Comparison of ENCODE assay signal across 8 cellular contexts in the genomic region with DNA sequence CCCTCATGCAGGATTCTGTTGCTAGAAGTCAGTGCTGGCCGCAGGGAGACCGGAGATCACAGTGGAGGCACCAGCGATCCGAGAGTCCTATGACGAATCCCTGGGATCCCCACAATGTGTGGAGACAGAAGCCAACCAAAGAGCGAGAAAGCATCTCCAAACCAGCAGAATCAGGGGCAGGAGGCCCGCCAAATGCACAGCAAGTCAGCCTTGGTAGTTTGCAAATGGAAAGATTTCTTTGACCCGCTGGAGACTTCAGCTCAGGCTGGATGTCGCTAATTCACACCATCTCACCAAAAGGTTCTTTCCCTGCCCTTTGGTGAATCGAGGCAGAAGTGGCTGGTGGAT. TPM values are rescaled to one million over a fixed set of nuclear protein-coding genes. Genes with fewer than 3 reads are reported as not detected.
DNase-seq lines count a peak whose midpoint lies in the region; ATAC-seq and TF ChIP-seq lines count a peak whose summit lies in the region.

No MANE protein-coding gene starts in this region.

- H3K27ac Mint-ChIP-seq in Caco-2 (ENCODE audit: unreplicated experiment) = no peak overlapping the region

- no peaks in the 10 kb centered on the region for H3K36me3 Mint-ChIP-seq in Caco-2 (ENCODE audit: insufficient read depth, unreplicated experiment)

- H3K9ac ChIP-seq in parathyroid adenoma = no peak overlapping the region

- H2AFZ ChIP-seq in parathyroid adenoma = peak overlapping the region; percentile 75

- CTCF ChIA-PET in Caco-2 (lab: Charles Lee) = no interaction called here
- CTCF ChIA-PET in Panc1 (lab: Charles Lee) = no interaction called here

- H3K9me3 ChIP-seq in Caco-2 = no peaks in the 10 kb centered on the region
- H3K9me3 ChIP-seq in Panc1 (ENCODE audit: control insufficient read depth, insufficient read depth, low read depth, low read length) = no peaks in the 10 kb centered on the region
- H3K9me3 ChIP-seq in esophagus (ENCODE audit: control insufficient read depth in 2 of 2, insufficient read depth in 1 of 2, low read depth in 1 of 2, low read length in 1 of 2) = no peaks in the 10 kb centered on the region
- no peaks in the 10 kb centered on the region for H3K9me3 ChIP-seq in parathyroid adenoma (ENCODE audit: control insufficient read depth, low read length)

- H3K27me3 ChIP-seq in Caco-2 (replicated peaks; ENCODE audit: control insufficient read depth, insufficient read depth, low read length) (no peaks in the 10 kb centered on the region), Panc1 (ENCODE audit: control insufficient read depth, insufficient read depth, low read length) (no peaks in the 10 kb centered on the region), esophagus (ENCODE audit: control insufficient read depth in 1 of 2, insufficient read depth in 2 of 2, low read length in 2 of 2) (no peaks in the 10 kb centered on the region), parathyroid adenoma (ENCODE audit: control insufficient read depth, insufficient read depth, low read length) (no peaks in the 10 kb centered on the region)

- in situ Hi-C loops in Panc1 (cut with HindIII; ENCODE audit: low pct_unique_long_range_greater_than_20kb, low sequenced_read_pairs) = no loop called here

- H3K4me3 ChIP-seq in Caco-2 (ENCODE audit: low read depth, low read length) = peak overlapping the region; percentile 61
- H3K4me3 ChIP-seq in Panc1 (ENCODE audit: low read depth in 2 of 2, low read length in 2 of 2) = peak overlapping the region; percentile 65 to 69
- peak overlapping the region; percentile 74 to 94 for H3K4me3 ChIP-seq in esophagus (ENCODE audit: low read depth in 1 of 2, low read length in 2 of 2)
- peak overlapping the region; percentile 7 for H3K4me3 ChIP-seq in parathyroid adenoma (ENCODE audit: low read depth, low read length)

- H3K9me3 Mint-ChIP-seq in Caco-2 (ENCODE audit: unreplicated experiment) = no peaks in the 10 kb centered on the region

- 58 to 59% methylated on average over 10 of the region's 10 CpGs for WGBS in esophagus, 2 donors

- DNase-seq in Caco-2 (no peak), Panc1 (ENCODE audit: low read depth, low spot score) (no peak), left lobe of liver (ENCODE audit: low spot score) (no peak), SIG-M5 (lab: John Stamatoyannopoulos, UW) (no peak), NCI-H2171 (lab: John Stamatoyannopoulos, UW) (no peak)

- no peak for ATAC-seq in Panc1
- no peak for ATAC-seq in left lobe of liver
- ATAC-seq in GM18519 (IDR thresholded peaks at IDR 0.05; ENCODE audit: low FRiP score, unreplicated experiment) = no peak

- no TSS peak for BruUV-seq in Caco-2 (replicated peaks; lab: Mats Ljungman, UMichigan)
- BruUV-seq in Panc1 (replicated peaks; lab: Mats Ljungman, UMichigan) = no TSS peak

- H3K27me3 Mint-ChIP-seq in Caco-2 (ENCODE audit: insufficient read depth, unreplicated experiment) = peaks cover 9% of the 10 kb centered on the region

- H3K4me2 ChIP-seq in parathyroid adenoma (ENCODE audit: low read length) = peak overlapping the region; percentile 64

- H3K36me3 ChIP-seq in Caco-2 (ENCODE audit: control insufficient read depth, insufficient read depth, low read length) (no peaks in the 10 kb centered on the region), Panc1 (ENCODE audit: control insufficient read depth, insufficient read depth, low read length) (no peaks in the 10 kb centered on the region), esophagus (ENCODE audit: control insufficient read depth in 2 of 2, insufficient read depth in 2 of 2, low read length in 1 of 2) (no peaks in the 10 kb centered on the region), parathyroid adenoma (ENCODE audit: control insufficient read depth, insufficient read depth, low read length) (no peaks in the 10 kb centered on the region)

- H3K79me2 ChIP-seq in parathyroid adenoma = peaks cover 11% of the 10 kb centered on the region

- TF ChIP-seq CTCF in Caco-2 (IDR thresholded peaks at IDR 0.05; ENCODE audit: insufficient read depth in 1 of 2, low read depth in 1 of 2, low read length in 1 of 2, severe bottlenecking in 1 of 2, unreplicated experiment in 1 of 2) (no peak), Panc1 (IDR thresholded peaks at IDR 0.05) (no peak), parathyroid adenoma (IDR thresholded peaks at IDR 0.05) (no peak)

- peaks cover 7% of the 10 kb centered on the region for H3K4me1 Mint-ChIP-seq in Caco-2 (ENCODE audit: low read depth, unreplicated experiment)

- POLR2A ChIA-PET in Caco-2 (lab: Charles Lee) (no interaction called here), Panc1 (lab: Charles Lee) (no interaction called here)

- intact Hi-C loops in Caco-2 (cut with micrococcal nuclease; ENCODE audit: unreplicated experiment) (no loop called here), Panc1 (cut with micrococcal nuclease; ENCODE audit: unreplicated experiment) (no loop called here)

- peak overlapping the region; percentile 49 for H3K4me3 Mint-ChIP-seq in Caco-2 (ENCODE audit: unreplicated experiment)

- H3K4me1 ChIP-seq in Caco-2 = no peaks in the 10 kb centered on the region
- peaks cover 7% of the 10 kb centered on the region for H3K4me1 ChIP-seq in Panc1 (ENCODE audit: control insufficient read depth, insufficient read depth, low read length)
- H3K4me1 ChIP-seq in esophagus (ENCODE audit: control insufficient read depth in 2 of 2, insufficient read depth in 2 of 2, low read length in 1 of 2) = no peaks in the 10 kb centered on the region
- H3K4me1 ChIP-seq in parathyroid adenoma = peaks cover 4% of the 10 kb centered on the region

- H3K27ac ChIP-seq in Panc1 (ENCODE audit: low read length) (no peak overlapping the region), esophagus (ENCODE audit: low read depth in 2 of 2, low read length in 1 of 2) (peak overlapping the region; percentile 1 to 70), parathyroid adenoma (no peak overlapping the region)

RNA-seq across cellular contexts. Expression of a gene that starts 0.5 kb away (rescaled TPM):
- total RNA-seq in Caco-2 (2022) = 7.3 and 7.9 TPM in 2 replicates
- 21.7 TPM for total RNA-seq in Panc1 (2021; ENCODE audit: unreplicated experiment)
- 14.7 TPM for polyA plus RNA-seq in Panc1 (2012; ENCODE audit: insufficient read length)
- polyA plus RNA-seq in esophagus = 1 to 10 TPM; 5.9 to 6.3 TPM
- total RNA-seq in left lobe of liver = 6.5 TPM

RNA-seq across cellular contexts. Expression of a gene that starts 31.4 kb away (rescaled TPM):
- total RNA-seq in Caco-2 (2022) (0.77 and 0.88 TPM in 2 replicates), Panc1 (2021; ENCODE audit: unreplicated experiment) (1.6 TPM), left lobe of liver (10.5 TPM)
- polyA plus RNA-seq in Panc1 (2012; ENCODE audit: insufficient read length) = 0.42 TPM
- polyA plus RNA-seq in esophagus = 1 to 10 TPM in 1 of 2 donors, under 1 TPM in 1; 0.59 to 1.6 TPM

Comparison
In these comparisons a context has a peak if more than half of its experiments do, and no peak if none do; other contexts are left out.
1. H3K4me3 ChIP-seq: peak in every context shown above with its lines; median percentile 84 in esophagus; 67 in Panc1; 61 in Caco-2; 7 in parathyroid adenoma.
2. H3K27ac ChIP-seq: peak in esophagus (2 of 2); none in Panc1 (single experiment) and parathyroid adenoma (single experiment).